In genomic region chr22:20701680-20702136, GRCh38 we compare ENCODE assay signal across 8 cellular contexts.
DNase-seq lines count a peak whose midpoint lies in the region; ATAC-seq and TF ChIP-seq lines count a peak whose summit lies in the region.
"Not testable (repeated sequence)": the region's sequence is repeated elsewhere in the genome, so short reads cannot be mapped to it uniquely, and the experiment has no call there.

No MANE protein-coding gene starts in this region.

- H3K36me3 ChIP-seq in RWPE2 (ENCODE audit: low read depth); stomach: not testable (repeated sequence)

- H3K9me3 Mint-ChIP-seq in activated naive CD4-positive, alpha-beta T cell treated with anti-CD3 and anti-CD28 coated beads, Interleukin-2, amount 50 U/mL, for 24 hours; naive thymus-derived CD8-positive, alpha-beta T cell: not testable (repeated sequence)

- not testable (repeated sequence) for TF ChIP-seq EP300 in stomach (IDR thresholded peaks at IDR 0.05)

- not testable (repeated sequence) for H3K27ac Mint-ChIP-seq in activated naive CD4-positive, alpha-beta T cell treated with anti-CD3 and anti-CD28 coated beads, Interleukin-2, amount 50 U/mL, for 24 hours
- peak overlapping the region; percentile 78 to 100 (median 90) for H3K27ac Mint-ChIP-seq in naive thymus-derived CD8-positive, alpha-beta T cell

- DNase-seq in ELF-1 (ENCODE audit: low read depth, low spot score) (peak; percentile 27), foreskin fibroblast (peak in 1 of 2 donors; percentile 4)
- not testable (repeated sequence) for DNase-seq in RWPE2 (ENCODE audit: low spot score); stomach
- DNase-seq in naive thymus-derived CD8-positive, alpha-beta T cell, result peak in 2 of 10 donors; percentile 16 to 22

- H3K4me3 Mint-ChIP-seq in activated naive CD4-positive, alpha-beta T cell treated with anti-CD3 and anti-CD28 coated beads, Interleukin-2, amount 50 U/mL, for 24 hours, result peak overlapping the region; percentile 98
- H3K4me3 Mint-ChIP-seq in naive thymus-derived CD8-positive, alpha-beta T cell, result peak overlapping the region; percentile 93 to 99 (median 98)

- not testable (repeated sequence) for TF ChIP-seq CTCF in RWPE2 (IDR thresholded peaks at IDR 0.05; ENCODE audit: poor library complexity, severe bottlenecking); foreskin fibroblast (IDR thresholded peaks at IDR 0.05; ENCODE audit: low read depth, low read length); stomach (IDR thresholded peaks at IDR 0.05)

- intact Hi-C loops in stomach (cut with DNase I; ENCODE audit: low total_unique reads), result not testable (repeated sequence)

- H3K4me3 ChIP-seq in RWPE2 (ENCODE audit: severe bottlenecking) (peak overlapping the region; percentile 47), foreskin fibroblast (ENCODE audit: low read depth in 1 of 2, low read length in 2 of 2) (peak overlapping the region; percentile 22 to 58), stomach (peak overlapping the region; percentile 51 to 71 (median 59))

- POLR2A ChIA-PET in naive thymus-derived CD8-positive, alpha-beta T cell (lab: Charles Lee), result interaction anchor here (1.0 to 1.5 kb wide), 2 partner anchors 144 to 238 kb away, joined by 3 to 4 read pairs; no protein-coding TSS in a partner anchor

- ATAC-seq in GM21737 (IDR thresholded peaks at IDR 0.05; ENCODE audit: unreplicated experiment) (peak; percentile 8), HG03460 (IDR thresholded peaks at IDR 0.05; ENCODE audit: unreplicated experiment) (peak; percentile 4)
- ATAC-seq in RWPE2 (ENCODE audit: low read depth), result not testable (repeated sequence)
- peak in 1 of 2 donors; percentile 2 for ATAC-seq in naive thymus-derived CD8-positive, alpha-beta T cell

- not testable (repeated sequence) for TF ChIP-seq POLR2A in stomach (IDR thresholded peaks at IDR 0.05)

- not testable (repeated sequence) for H3K36me3 Mint-ChIP-seq in activated naive CD4-positive, alpha-beta T cell treated with anti-CD3 and anti-CD28 coated beads, Interleukin-2, amount 50 U/mL, for 24 hours; naive thymus-derived CD8-positive, alpha-beta T cell

- peaks cover 22% of the 10 kb centered on the region for H3K4me1 Mint-ChIP-seq in activated naive CD4-positive, alpha-beta T cell treated with anti-CD3 and anti-CD28 coated beads, Interleukin-2, amount 50 U/mL, for 24 hours
- peaks cover 3 to 24% (median 13%) of the 10 kb centered on the region in 4 donors for H3K4me1 Mint-ChIP-seq in naive thymus-derived CD8-positive, alpha-beta T cell

- peak overlapping the region; percentile 71 for H3K27ac ChIP-seq in RWPE2 (ENCODE audit: poor library complexity, severe bottlenecking)
- peak overlapping the region in 3 of 5 donors; percentile 13 to 83 (median 81) for H3K27ac ChIP-seq in stomach

- not testable (repeated sequence) for H3K9me3 ChIP-seq in RWPE2 (ENCODE audit: severe bottlenecking); stomach

- not testable (repeated sequence) for H3K27me3 Mint-ChIP-seq in activated naive CD4-positive, alpha-beta T cell treated with anti-CD3 and anti-CD28 coated beads, Interleukin-2, amount 50 U/mL, for 24 hours; naive thymus-derived CD8-positive, alpha-beta T cell

- WGBS in stomach, 5 donors, result 9 to 23% (median 11%) methylated on average over 9 to 17 of the region's 21 CpGs

- not testable (repeated sequence) for H3K27me3 ChIP-seq in RWPE2 (ENCODE audit: insufficient read depth, poor library complexity, severe bottlenecking); stomach

- not testable (repeated sequence) for H3K4me1 ChIP-seq in RWPE2 (ENCODE audit: insufficient read depth, poor library complexity, severe bottlenecking)
- peaks cover 9 to 22% (median 13%) of the 10 kb centered on the region in 4 donors for H3K4me1 ChIP-seq in stomach
